1 cellular context compared by ENCODE assay signal in genomic region chr9:35380016-35380415, GRCh38.
TF ChIP-seq lines count a peak whose summit lies in the region.

No MANE protein-coding gene starts in this region.

TF ChIP-seq in HepG2, 621 proteins besides CTCF, POLR2A, EP300 and RAD21 (continued from another document):
- TF ChIP-seq, protein P1, sequence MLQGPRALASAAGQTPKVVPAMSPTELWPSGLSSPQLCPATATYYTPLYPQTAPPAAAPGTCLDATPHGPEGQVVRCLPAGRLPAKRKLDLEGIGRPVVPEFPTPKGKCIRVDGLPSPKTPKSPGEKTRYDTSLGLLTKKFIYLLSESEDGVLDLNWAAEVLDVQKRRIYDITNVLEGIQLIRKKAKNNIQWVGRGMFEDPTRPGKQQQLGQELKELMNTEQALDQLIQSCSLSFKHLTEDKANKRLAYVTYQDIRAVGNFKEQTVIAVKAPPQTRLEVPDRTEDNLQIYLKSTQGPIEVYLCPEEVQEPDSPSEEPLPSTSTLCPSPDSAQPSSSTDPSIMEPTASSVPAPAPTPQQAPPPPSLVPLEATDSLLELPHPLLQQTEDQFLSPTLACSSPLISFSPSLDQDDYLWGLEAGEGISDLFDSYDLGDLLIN (CRISPR knock-in tag; IDR thresholded peaks at IDR 0.05; ENCODE audit: borderline replicate concordance) = no peak
- TF ChIP-seq NPAS2 (CRISPR knock-in tag; IDR thresholded peaks at IDR 0.05; ENCODE audit: borderline replicate concordance) = no peak
- no peak for TF ChIP-seq CREBL2 (CRISPR knock-in tag; IDR thresholded peaks at IDR 0.05; ENCODE audit: borderline replicate concordance)
- no peak for TF ChIP-seq GTF2F1 (IDR thresholded peaks at IDR 0.05; ENCODE audit: low read length)
- no peak for TF ChIP-seq ZBTB49 (CRISPR knock-in tag; IDR thresholded peaks at IDR 0.05; ENCODE audit: borderline replicate concordance)
- TF ChIP-seq, protein P2, sequence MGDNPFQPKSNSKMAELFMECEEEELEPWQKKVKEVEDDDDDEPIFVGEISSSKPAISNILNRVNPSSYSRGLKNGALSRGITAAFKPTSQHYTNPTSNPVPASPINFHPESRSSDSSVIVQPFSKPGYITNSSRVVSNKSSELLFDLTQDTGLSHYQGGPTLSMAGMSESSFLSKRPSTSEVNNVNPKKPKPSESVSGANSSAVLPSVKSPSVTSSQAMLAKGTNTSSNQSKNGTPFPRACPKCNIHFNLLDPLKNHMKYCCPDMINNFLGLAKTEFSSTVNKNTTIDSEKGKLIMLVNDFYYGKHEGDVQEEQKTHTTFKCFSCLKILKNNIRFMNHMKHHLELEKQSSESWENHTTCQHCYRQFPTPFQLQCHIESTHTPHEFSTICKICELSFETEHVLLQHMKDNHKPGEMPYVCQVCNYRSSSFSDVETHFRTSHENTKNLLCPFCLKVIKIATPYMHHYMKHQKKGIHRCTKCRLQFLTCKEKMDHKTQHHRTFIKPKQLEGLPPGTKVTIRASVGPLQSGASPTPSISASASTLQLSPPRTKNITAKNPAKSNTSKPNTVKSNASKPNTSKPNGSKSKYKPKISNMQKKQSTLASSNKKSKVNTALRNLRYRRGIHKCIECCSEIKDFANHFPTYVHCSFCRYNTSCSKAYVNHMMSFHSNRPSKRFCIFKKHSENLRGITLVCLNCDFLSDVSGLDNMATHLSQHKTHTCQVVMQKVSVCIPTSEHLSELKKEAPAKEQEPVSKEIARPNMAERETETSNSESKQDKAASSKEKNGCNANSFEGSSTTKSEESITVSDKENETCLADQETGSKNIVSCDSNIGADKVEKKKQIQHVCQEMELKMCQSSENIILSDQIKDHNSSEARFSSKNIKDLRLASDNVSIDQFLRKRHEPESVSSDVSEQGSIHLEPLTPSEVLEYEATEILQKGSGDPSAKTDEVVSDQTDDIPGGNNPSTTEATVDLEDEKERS (CRISPR knock-in tag; IDR thresholded peaks at IDR 0.05) = no peak
- no peak for TF ChIP-seq ZNF264 (CRISPR knock-in tag; IDR thresholded peaks at IDR 0.05)
- no peak for TF ChIP-seq ZNF768 (CRISPR knock-in tag; IDR thresholded peaks at IDR 0.05)
- no peak for TF ChIP-seq MAFK (conservative IDR thresholded peaks at IDR 0.05 in 1 of 2, IDR thresholded peaks at IDR 0.05 in 1 of 2; ENCODE audit: low read length in 2 of 2)
- TF ChIP-seq ZSCAN21 (CRISPR knock-in tag; IDR thresholded peaks at IDR 0.05; ENCODE audit: borderline replicate concordance) = no peak
- no peak for TF ChIP-seq IKZF5 (CRISPR knock-in tag; IDR thresholded peaks at IDR 0.05)
- no peak for TF ChIP-seq ZNF639 (CRISPR knock-in tag; conservative IDR thresholded peaks at IDR 0.05)
- no peak for TF ChIP-seq MXD3 (CRISPR knock-in tag; IDR thresholded peaks at IDR 0.05)
